8 cellular contexts compared by ENCODE assay signal in the genomic region with DNA sequence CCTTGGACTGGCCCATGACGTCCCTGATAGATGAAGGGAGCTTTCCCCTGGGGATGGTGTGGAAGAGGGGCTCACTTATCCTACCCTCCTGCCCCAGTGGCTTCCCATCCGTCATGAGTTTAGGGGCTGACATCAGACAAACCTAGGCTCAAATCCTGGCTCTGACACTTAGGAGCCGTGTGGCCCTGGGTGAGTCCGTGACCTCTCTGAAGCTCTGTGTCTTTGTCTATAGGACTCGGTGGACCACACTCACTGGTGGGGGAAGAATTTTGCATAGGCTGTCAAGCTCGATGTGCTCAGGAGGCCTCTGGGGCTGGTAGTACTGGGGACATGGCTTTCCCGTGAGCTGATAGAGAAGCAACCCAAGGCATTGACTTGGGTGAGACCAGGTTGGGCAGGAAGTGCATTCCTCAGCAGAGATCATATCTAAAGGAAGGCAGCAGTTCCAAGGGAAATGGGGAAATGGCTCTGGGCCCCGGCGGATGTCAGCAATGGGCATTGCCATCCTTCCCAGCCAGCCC. TPM values are rescaled to one million over a fixed set of nuclear protein-coding genes. Genes with fewer than 3 reads are reported as not detected.
A peak's percentile ranks its signal among the peaks of the same experiment; 100 is the strongest.
DNase-seq lines count a peak whose midpoint lies in the region; ATAC-seq and TF ChIP-seq lines count a peak whose summit lies in the region.

No MANE protein-coding gene starts in this region.

- H3K9me3 ChIP-seq in NT2/D1 (ENCODE audit: insufficient read depth, low read length) (peaks cover 7% of the 10 kb centered on the region; the same call in 1 of the 2 replicates), neutrophil (no peaks in the 10 kb centered on the region)

- no peak overlapping the region for H3K4me3 ChIP-seq in NT2/D1 (ENCODE audit: insufficient read length, low read depth)
- peak overlapping the region; percentile 87 to 99 for H3K4me3 ChIP-seq in neutrophil (ENCODE audit: low read depth in 1 of 2, low read length in 1 of 2)

- DNase-seq in NT2/D1 (ENCODE audit: low read depth, low spot score) (no peak), dermis blood vessel endothelial cell (peak; percentile 77), NCI-H2081 treated with DMSO at 0.1 percent for 48 hours (lab: John Stamatoyannopoulos, UW) (no peak), OCI-M2 (lab: John Stamatoyannopoulos, UW; ENCODE audit: unreplicated experiment) (no peak), NCI-H774 (lab: John Stamatoyannopoulos, UW) (no peak), NCI-H187 treated with DMSO at 0.1 percent for 48 hours (lab: John Stamatoyannopoulos, UW) (no peak)

- peak; percentile 27 for ATAC-seq in GM18511 (IDR thresholded peaks at IDR 0.05; ENCODE audit: unreplicated experiment)

- H3K36me3 ChIP-seq in NT2/D1 (ENCODE audit: insufficient read depth, insufficient read length, low read length) = peaks cover 6% of the 10 kb centered on the region
- H3K36me3 ChIP-seq in neutrophil = peaks cover 12% of the 10 kb centered on the region

- H3K27ac ChIP-seq in neutrophil = peak overlapping the region; percentile 100

- H3K9ac ChIP-seq in NT2/D1 (ENCODE audit: insufficient read length, low read depth) = peak overlapping the region; percentile 42

- H3K4me1 ChIP-seq in NT2/D1 (ENCODE audit: insufficient read depth, insufficient read length) (peaks cover 9% of the 10 kb centered on the region), neutrophil (ENCODE audit: control insufficient read depth in 1 of 2, insufficient read depth in 1 of 2, low read depth in 1 of 2, low read length in 1 of 2) (peaks cover 41 to 44% of the 10 kb centered on the region in 2 experiments)

- TF ChIP-seq CTCF in neutrophil (IDR thresholded peaks at IDR 0.05) = no peak

- H3K27me3 ChIP-seq in NT2/D1 (ENCODE audit: insufficient read depth, insufficient read length) (no peaks in the 10 kb centered on the region), neutrophil (no peaks in the 10 kb centered on the region)

RNA-seq across cellular contexts. Expression of a gene that starts 17.4 kb away (rescaled TPM):
- 0.17 TPM in 1 of 2 replicates, not detected in the other for total RNA-seq in dermis blood vessel endothelial cell

RNA-seq across cellular contexts. Expression of a gene that starts 20.8 kb away (rescaled TPM):
- 67.7 and 132 TPM in 2 replicates for total RNA-seq in dermis blood vessel endothelial cell

RNA-seq across cellular contexts. Expression of a gene that starts 35.7 kb away (rescaled TPM):
- total RNA-seq in dermis blood vessel endothelial cell = 4.6 and 7.6 TPM in 2 replicates

RNA-seq across cellular contexts. Expression of a gene that starts 38.7 kb away (rescaled TPM):
- total RNA-seq in dermis blood vessel endothelial cell = 8.6 and 11.2 TPM in 2 replicates

RNA-seq across cellular contexts. Expression of a gene that starts 49.6 kb away (rescaled TPM):
- 85.8 and 190 TPM in 2 replicates for total RNA-seq in dermis blood vessel endothelial cell
